Comparison of ENCODE assay signal across 12 cellular contexts in genomic region chr16:23505942-23506605, GRCh38. TPM values are rescaled to one million over a fixed set of nuclear protein-coding genes. Genes with fewer than 3 reads are reported as not detected.
DNase-seq lines count a peak whose midpoint lies in the region; ATAC-seq and TF ChIP-seq lines count a peak whose summit lies in the region.
"Had no signal": no experiment of that assay in that cellular context is flagged by ENCODE, and none has a peak within 500 bp of the region (broad histone marks: within the 10 kb centered on the region; RNA-seq: fewer than 3 reads in every experiment).

No MANE protein-coding gene starts in this region.

- H3K4me2 ChIP-seq in GM23248 (ENCODE audit: unreplicated experiment): no peak overlapping the region
- H3K4me2 ChIP-seq: KMS-11 had no signal

- H3K36me3 Mint-ChIP-seq in CD8-positive, alpha-beta T cell: peaks cover 26% of the 10 kb centered on the region
- H3K36me3 Mint-ChIP-seq in naive B cell: peaks cover 15 to 18% of the 10 kb centered on the region in 2 donors

- ATAC-seq in CD8-positive, alpha-beta T cell: no peak
- ATAC-seq in naive B cell (ENCODE audit: low read depth in 2 of 2) (no peak), HG03432 (IDR thresholded peaks at IDR 0.05; ENCODE audit: unreplicated experiment) (no peak), HG02798 (IDR thresholded peaks at IDR 0.05; ENCODE audit: poor library complexity, unreplicated experiment) (no peak), omental fat pad (ENCODE audit: low FRiP score) (no peak), HG02678 (IDR thresholded peaks at IDR 0.05; ENCODE audit: unreplicated experiment) (no peak)

- no peaks in the 10 kb centered on the region for H3K27me3 ChIP-seq in CD8-positive, alpha-beta T cell (ENCODE audit: insufficient read depth, low read length)
- no peaks in the 10 kb centered on the region for H3K27me3 ChIP-seq in GM23248 (replicated peaks; ENCODE audit: insufficient read depth)
- H3K27me3 ChIP-seq: vagina had no signal

- H3K4me1 Mint-ChIP-seq in CD8-positive, alpha-beta T cell (ENCODE audit: low read depth): peaks cover 75% of the 10 kb centered on the region
- peaks cover 62 to 85% (median 70%) of the 10 kb centered on the region in 3 donors for H3K4me1 Mint-ChIP-seq in naive B cell

- H3K27ac ChIP-seq in CD8-positive, alpha-beta T cell (ENCODE audit: low read depth, low read length): no peak overlapping the region
- no peak overlapping the region for H3K27ac ChIP-seq in GM23248
- H3K27ac ChIP-seq: KMS-11 had no signal

- H3K4me3 Mint-ChIP-seq in CD8-positive, alpha-beta T cell: peak overlapping the region; percentile 13
- H3K4me3 Mint-ChIP-seq in naive B cell: peak overlapping the region; percentile 82 to 99 (median 94)

- H3K9me3 ChIP-seq in CD8-positive, alpha-beta T cell (ENCODE audit: low read length): no peaks in the 10 kb centered on the region
- H3K9me3 ChIP-seq in GM23248 (ENCODE audit: low read depth): no peaks in the 10 kb centered on the region
- H3K9me3 ChIP-seq: vagina had no signal

- 86 to 90% methylated on average over 5 of the region's 5 CpGs for WGBS in GM23248 (ENCODE audit: low coverage in 1 of 2, low lambda C conversion rate in 2 of 2, missing lambda C conversion rate in 2 of 2), 2 experiments

- H3K9me3 Mint-ChIP-seq in CD8-positive, alpha-beta T cell: no peaks in the 10 kb centered on the region
- H3K9me3 Mint-ChIP-seq in naive B cell: no peaks in the 10 kb centered on the region

- H3K36me3 ChIP-seq in CD8-positive, alpha-beta T cell (ENCODE audit: insufficient read depth, low read length): peaks cover 4% of the 10 kb centered on the region
- no peaks in the 10 kb centered on the region for H3K36me3 ChIP-seq in GM23248 (ENCODE audit: low read depth)
- H3K36me3 ChIP-seq: vagina had no signal

- in situ Hi-C loops in GM23248 (cut with MboI): no loop called here
- in situ Hi-C loops in astrocyte of the cerebellum (cut with HindIII; ENCODE audit: low sequenced_read_pairs): no loop called here

- peak overlapping the region; percentile 10 for H3K27ac Mint-ChIP-seq in CD8-positive, alpha-beta T cell
- H3K27ac Mint-ChIP-seq in naive B cell: peak overlapping the region; percentile 95 to 98 (median 98)

- no peak overlapping the region for H3K9ac ChIP-seq in GM23248
- H3K9ac ChIP-seq: KMS-11 had no signal

- no peak overlapping the region for H3K4me3 ChIP-seq in CD8-positive, alpha-beta T cell (ENCODE audit: low read depth, low read length)
- H3K4me3 ChIP-seq in GM23248: no peak overlapping the region
- H3K4me3 ChIP-seq in astrocyte of the cerebellum (ENCODE audit: low read depth, low read length): peak overlapping the region; percentile 12
- H3K4me3 ChIP-seq: vagina had no signal

- H4K20me1 ChIP-seq in GM23248 (ENCODE audit: insufficient read depth): peaks cover 17% of the 10 kb centered on the region; the same call in 1 of the 2 replicates

- CTCF ChIA-PET in CD8-positive, alpha-beta T cell (lab: Charles Lee): interaction anchor here (3.8 kb wide), 1 partner anchor 71 kb away, joined by 18 read pairs; no protein-coding TSS in a partner anchor

- no peaks in the 10 kb centered on the region for H3K27me3 Mint-ChIP-seq in CD8-positive, alpha-beta T cell (ENCODE audit: low read depth)
- H3K27me3 Mint-ChIP-seq in naive B cell: no peaks in the 10 kb centered on the region

- intact Hi-C loops in CD8-positive, alpha-beta T cell (cut with DNase I, micrococcal nuclease): loop anchor here in 1 of 2 experiments (1.0 to 10.0 kb wide), 3 partner anchors 21 to 51 kb away; partner anchors contain the start of genes COG7, EARS2 and UBFD1

- POLR2A ChIA-PET in CD8-positive, alpha-beta T cell (lab: Charles Lee): no interaction called here

- no peaks in the 10 kb centered on the region for H3K9me2 ChIP-seq in GM23248 (ENCODE audit: insufficient read depth)

- H3K4me1 ChIP-seq in CD8-positive, alpha-beta T cell (ENCODE audit: insufficient read depth, low read length): peaks cover 53% of the 10 kb centered on the region
- peaks cover 32% of the 10 kb centered on the region for H3K4me1 ChIP-seq in GM23248 (ENCODE audit: insufficient read depth)

- H3K79me2 ChIP-seq in GM23248 (ENCODE audit: insufficient read depth): peaks cover 47% of the 10 kb centered on the region

- DNase-seq in CD8-positive, alpha-beta T cell: no peak
- DNase-seq in GM23248 (peak; percentile 26), astrocyte of the cerebellum (ENCODE audit: low read depth) (no peak), naive B cell (no peak), omental fat pad (ENCODE audit: low spot score) (no peak)
- DNase-seq: DMS153, nucleus accumbens had no signal

- TF ChIP-seq CTCF in CD8-positive, alpha-beta T cell (IDR thresholded peaks at IDR 0.05): no peak
- TF ChIP-seq CTCF in astrocyte of the cerebellum (IDR thresholded peaks at IDR 0.05; ENCODE audit: low read depth, low read length, missing control alignments): no peak
- no peak for TF ChIP-seq CTCF in omental fat pad (IDR thresholded peaks at IDR 0.05)

- no peak overlapping the region for H2AFZ ChIP-seq in GM23248

- H3F3A ChIP-seq in GM23248 (ENCODE audit: insufficient read depth): peaks cover 28% of the 10 kb centered on the region

RNA-seq across cellular contexts. Expression of gene GGA2, which starts 4.2 kb away (rescaled TPM):
- 100 to 1,000 TPM; 220 to 239 TPM for total RNA-seq in CD8-positive, alpha-beta T cell
- total RNA-seq in GM23248 (2014; rRNA removed; shearing (Covaris generic)): 9.6 and 13.0 TPM in 2 replicates
- polyA plus RNA-seq in GM23248 (2016; fragmentation: Nextera tagmentation; extraction: Ambion mirVana): 16.0 and 17.7 TPM in 2 replicates
- polyA plus RNA-seq in naive B cell (ENCODE audit: low read depth in 6 of 6): 100 to 1,000 TPM; 154 to 303 (median 222) TPM
- 10 to 100 TPM; 35.5 to 59.3 (median 40.8) TPM for total RNA-seq in omental fat pad

RNA-seq across cellular contexts. Expression of gene EARS2, which starts 51.1 kb away (rescaled TPM):
- 1 to 10 TPM; 7.2 to 8.8 TPM for total RNA-seq in CD8-positive, alpha-beta T cell
- total RNA-seq in GM23248 (2014; rRNA removed; shearing (Covaris generic)): 23.4 and 27.1 TPM in 2 replicates
- polyA plus RNA-seq in GM23248 (2016; fragmentation: Nextera tagmentation; extraction: Ambion mirVana) (15.3 and 15.6 TPM in 2 replicates), naive B cell (ENCODE audit: low read depth in 6 of 6) (10 to 100 TPM in 2 of 6 donors, 1 to 10 TPM in 4; 3.8 to 15.0 (median 8.2) TPM)
- 10 to 100 TPM; 18.1 to 24.3 (median 21.4) TPM for total RNA-seq in omental fat pad

RNA-seq across cellular contexts. Expression of gene UBFD1, which starts 51.5 kb away (rescaled TPM):
- total RNA-seq in CD8-positive, alpha-beta T cell: 10 to 100 TPM; 49.0 to 51.1 TPM
- 129 and 160 TPM in 2 replicates for total RNA-seq in GM23248 (2014; rRNA removed; shearing (Covaris generic))
- polyA plus RNA-seq in GM23248 (2016; fragmentation: Nextera tagmentation; extraction: Ambion mirVana) (47.7 and 50.2 TPM in 2 replicates), naive B cell (ENCODE audit: low read depth in 6 of 6) (10 to 100 TPM in 5 of 6 donors, 1 to 10 TPM in 1; 8.8 to 20.1 (median 12.7) TPM)
- 10 to 100 TPM; 55.8 to 89.1 (median 66.5) TPM for total RNA-seq in omental fat pad

RNA-seq across cellular contexts. Expression of gene COG7, which starts 53.1 kb away (rescaled TPM):
- total RNA-seq in CD8-positive, alpha-beta T cell: 10 to 100 TPM; 13.3 to 14.7 TPM
- total RNA-seq in GM23248 (2014; rRNA removed; shearing (Covaris generic)): 15.6 and 16.3 TPM in 2 replicates
- polyA plus RNA-seq in GM23248 (2016; fragmentation: Nextera tagmentation; extraction: Ambion mirVana) (13.5 and 14.6 TPM in 2 replicates), naive B cell (ENCODE audit: low read depth in 6 of 6) (10 to 100 TPM in 1 of 6 donors, 1 to 10 TPM in 5; 5.8 to 19.3 (median 8.8) TPM)
- 10 to 100 TPM; 12.0 to 23.0 (median 13.3) TPM for total RNA-seq in omental fat pad
